In the genomic region with DNA sequence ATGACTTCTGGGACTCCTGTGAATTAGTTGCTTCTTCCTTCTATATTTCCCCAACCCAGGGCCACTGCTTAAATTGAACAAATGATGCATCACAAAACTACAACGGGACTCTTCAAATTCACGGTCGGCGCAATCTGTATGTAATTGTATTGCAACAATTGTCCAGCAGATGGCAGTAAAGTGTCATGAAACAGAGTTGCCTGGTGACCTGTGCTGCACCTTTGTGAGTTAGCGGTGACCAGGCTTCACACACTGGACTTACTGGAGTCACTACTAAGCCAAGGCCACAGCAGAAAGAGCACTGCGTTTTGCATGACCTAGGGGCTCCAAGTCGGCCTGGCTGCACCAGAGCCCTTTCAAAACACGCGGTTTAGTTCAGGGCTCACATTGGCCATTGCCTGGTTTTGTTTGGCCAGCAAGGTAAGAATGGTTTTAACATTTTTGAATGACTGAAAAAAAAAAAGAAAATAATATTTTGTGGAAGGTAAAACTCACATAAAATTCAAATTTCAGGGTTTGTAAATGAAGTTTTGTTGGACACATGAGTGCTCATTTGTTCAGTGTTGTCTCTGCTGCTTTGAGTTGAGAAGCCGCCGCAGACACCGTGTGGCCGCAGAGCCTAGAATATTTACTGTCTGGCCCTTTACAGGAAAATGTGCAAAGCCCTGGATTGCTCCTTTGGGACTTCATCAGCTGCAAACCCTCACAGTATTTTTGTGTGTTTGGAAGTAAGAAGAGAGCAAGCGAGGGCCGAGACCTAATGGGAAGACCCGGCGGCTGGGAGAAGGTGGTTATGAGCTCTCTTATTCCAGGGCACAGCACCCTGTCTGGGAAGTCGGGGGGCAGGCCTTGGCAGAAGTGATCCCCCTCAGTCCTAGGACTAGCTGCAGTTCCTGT, we compare ENCODE assay signal across 1 cellular context.
TF ChIP-seq lines count a peak whose summit lies in the region.

No MANE protein-coding gene starts in this region.

TF ChIP-seq in WTC11, 78 proteins besides CTCF, POLR2A, EP300 and RAD21 (continued from another document):
- TF ChIP-seq, protein P1, sequence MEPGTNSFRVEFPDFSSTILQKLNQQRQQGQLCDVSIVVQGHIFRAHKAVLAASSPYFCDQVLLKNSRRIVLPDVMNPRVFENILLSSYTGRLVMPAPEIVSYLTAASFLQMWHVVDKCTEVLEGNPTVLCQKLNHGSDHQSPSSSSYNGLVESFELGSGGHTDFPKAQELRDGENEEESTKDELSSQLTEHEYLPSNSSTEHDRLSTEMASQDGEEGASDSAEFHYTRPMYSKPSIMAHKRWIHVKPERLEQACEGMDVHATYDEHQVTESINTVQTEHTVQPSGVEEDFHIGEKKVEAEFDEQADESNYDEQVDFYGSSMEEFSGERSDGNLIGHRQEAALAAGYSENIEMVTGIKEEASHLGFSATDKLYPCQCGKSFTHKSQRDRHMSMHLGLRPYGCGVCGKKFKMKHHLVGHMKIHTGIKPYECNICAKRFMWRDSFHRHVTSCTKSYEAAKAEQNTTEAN (CRISPR knock-in tag; IDR thresholded peaks at IDR 0.05) = no peak
- TF ChIP-seq, protein P2, sequence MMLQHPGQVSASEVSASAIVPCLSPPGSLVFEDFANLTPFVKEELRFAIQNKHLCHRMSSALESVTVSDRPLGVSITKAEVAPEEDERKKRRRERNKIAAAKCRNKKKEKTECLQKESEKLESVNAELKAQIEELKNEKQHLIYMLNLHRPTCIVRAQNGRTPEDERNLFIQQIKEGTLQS (CRISPR knock-in tag; conservative IDR thresholded peaks at IDR 0.05) = no peak
